Comparison of ENCODE assay signal across 7 cellular contexts in genomic region chr5:78673827-78674226, GRCh38. TPM values are rescaled to one million over a fixed set of nuclear protein-coding genes. Genes with fewer than 3 reads are reported as not detected.
A peak's percentile ranks its signal among the peaks of the same experiment; 100 is the strongest.
DNase-seq lines count a peak whose midpoint lies in the region; ATAC-seq and TF ChIP-seq lines count a peak whose summit lies in the region.
"Not testable (repeated sequence)": the region's sequence is repeated elsewhere in the genome, so short reads cannot be mapped to it uniquely, and the experiment has no call there.

No MANE protein-coding gene starts in this region.

- H3K27ac ChIP-seq in HEK293 (ENCODE audit: extremely low read depth, low read depth, low read length); OCI-LY7 (ENCODE audit: low read depth, low read length, poor library complexity, severe bottlenecking): not testable (repeated sequence)
- peak overlapping the region; percentile 53 for H3K27ac ChIP-seq in PC-3 (ENCODE audit: low read length)

- DNase-seq in DMS53 (lab: John Stamatoyannopoulos, UW) (peak; percentile 17), NCI-H748 (lab: John Stamatoyannopoulos, UW; ENCODE audit: unreplicated experiment) (peak; percentile 24), NCI-H748 treated with DMSO at 0.1 percent for 48 hours (lab: John Stamatoyannopoulos, UW) (peak; percentile 6), PC-3 (peak; percentile 36), dedifferentiated amniotic fluid mesenchymal stem cell (ENCODE audit: extremely low spot score) (peak; percentile 3)
- not testable (repeated sequence) for DNase-seq in OCI-LY7 (ENCODE audit: low spot score)

- H3K4me1 ChIP-seq in HEK293 (ENCODE audit: control insufficient read depth, insufficient read depth, low read length): peaks cover 21% of the 10 kb centered on the region
- H3K4me1 ChIP-seq in OCI-LY7 (ENCODE audit: insufficient read depth, low read length, poor library complexity, severe bottlenecking): not testable (repeated sequence)
- peaks cover 25% of the 10 kb centered on the region for H3K4me1 ChIP-seq in PC-3 (ENCODE audit: insufficient read depth, low read length)

- peak; percentile 20; the same call in 1 of the 2 replicates for ATAC-seq in PC-3

- not testable (repeated sequence) for H3K36me3 ChIP-seq in HEK293 (ENCODE audit: control insufficient read depth in 2 of 2, insufficient read depth in 1 of 2, low read length in 2 of 2); OCI-LY7 (ENCODE audit: insufficient read depth, low read length); PC-3 (ENCODE audit: low read depth, low read length)

- POLR2A ChIA-PET in HEK293 (lab: Yijun Ruan, JAX); OCI-LY7 (lab: Charles Lee): not testable (repeated sequence)
- POLR2A ChIA-PET in PC-3 (lab: Charles Lee; ENCODE audit: unreplicated experiment): interaction anchor here (0.6 to 0.7 kb wide), 2 partner anchors 468 to 607 kb away, joined by 7 to 14 read pairs; no protein-coding TSS in a partner anchor

- H3K27me3 ChIP-seq in PC-3 (ENCODE audit: low read length): not testable (repeated sequence)

- not testable (repeated sequence) for H3K9ac ChIP-seq in PC-3 (ENCODE audit: low read length)

- intact Hi-C loops in OCI-LY7 (cut with micrococcal nuclease; ENCODE audit: unreplicated experiment): not testable (repeated sequence)
- intact Hi-C loops in PC-3 (cut with micrococcal nuclease): loop anchor here (5.0 kb wide), 1 partner anchor 48 kb away; no protein-coding TSS in a partner anchor

- not testable (repeated sequence) for TF ChIP-seq CTCF in HEK293 (tag by site-specific recombination; IDR thresholded peaks at IDR 0.05); OCI-LY7 (conservative IDR thresholded peaks at IDR 0.05; ENCODE audit: low read length); PC-3 (conservative IDR thresholded peaks at IDR 0.05; ENCODE audit: low read depth, low read length)

- H3K4me3 ChIP-seq in HEK293 (ENCODE audit: low read depth, low read length); OCI-LY7 (ENCODE audit: low read depth, low read length, poor library complexity, severe bottlenecking); PC-3 (ENCODE audit: low read length): not testable (repeated sequence)

- not testable (repeated sequence) for H3F3A ChIP-seq in PC-3 (ENCODE audit: low read length, unreplicated experiment)

- H3K9me2 ChIP-seq in OCI-LY7 (ENCODE audit: insufficient read depth, low read length); PC-3 (replicated peaks; ENCODE audit: low read length): not testable (repeated sequence)

- CTCF ChIA-PET in HEK293 (lab: Yijun Ruan, JAX); OCI-LY7 (lab: Charles Lee; ENCODE audit: unreplicated experiment); PC-3 (lab: Charles Lee): not testable (repeated sequence)

- not testable (repeated sequence) for H4K20me1 ChIP-seq in OCI-LY7 (ENCODE audit: insufficient read depth, low read length); PC-3 (ENCODE audit: low read length)

- H3K9me3 ChIP-seq in HEK293 (ENCODE audit: control insufficient read depth, insufficient read depth, low read depth, low read length); OCI-LY7 (ENCODE audit: low read length); PC-3 (ENCODE audit: low read length): not testable (repeated sequence)

- H2AFZ ChIP-seq in OCI-LY7 (ENCODE audit: low read length); PC-3 (ENCODE audit: low read length): not testable (repeated sequence)

- BruUV-seq in OCI-LY7 (replicated peaks; lab: Mats Ljungman, UMichigan): TSS peak; percentile 13
- not testable (repeated sequence) for BruUV-seq in PC-3 (replicated peaks; lab: Mats Ljungman, UMichigan)

- not testable (repeated sequence) for H3K79me2 ChIP-seq in OCI-LY7 (ENCODE audit: insufficient read depth, low read depth, low read length); PC-3 (ENCODE audit: low read length)

- H3K4me2 ChIP-seq in OCI-LY7 (ENCODE audit: low read length); PC-3 (ENCODE audit: low read length): not testable (repeated sequence)

TF ChIP-seq in HEK293, 187 proteins besides CTCF, POLR2A, EP300 and RAD21:
- TF ChIP-seq ZNF558 (tag by site-specific recombination; IDR thresholded peaks at IDR 0.05): peak; percentile 93
- 0 out of 2 replicates have a peak, but pooled peaks have one; percentile 54 for TF ChIP-seq WT1 (tag by site-specific recombination; IDR thresholded peaks at IDR 0.05)
- TF ChIP-seq TSHZ1 (tag by site-specific recombination; IDR thresholded peaks at IDR 0.05; ENCODE audit: borderline replicate concordance): peak; percentile 17; the same call in 1 of the 2 replicates
- peak; percentile 60 for TF ChIP-seq FEZF1 (tag by site-specific recombination; IDR thresholded peaks at IDR 0.05)
- TF ChIP-seq ZEB2 (tag by site-specific recombination; IDR thresholded peaks at IDR 0.05): 0 out of 2 replicates have a peak, but pooled peaks have one; percentile 12

RNA-seq across cellular contexts. Expression of gene LHFPL2, which starts 25.3 kb away (rescaled TPM):
- 8.4 and 12.2 TPM in 2 replicates for total RNA-seq in OCI-LY7 (2014; rRNA removed; shearing (Covaris generic))
- 23.5 and 24.0 TPM in 2 replicates for total RNA-seq in OCI-LY7 (2022)
- 19.4 and 21.7 TPM in 2 replicates for total RNA-seq in PC-3 (2014; rRNA removed)
